In genomic region chr7:108618056-108618455, GRCh38 we compare ENCODE assay signal across 1 cellular context.
TF ChIP-seq lines count a peak whose summit lies in the region.

No MANE protein-coding gene starts in this region.

TF ChIP-seq in GM23338, 12 proteins besides CTCF, POLR2A, EP300 and RAD21 (continued from another document):
- TF ChIP-seq ZNF462 (CRISPR knock-in tag; IDR thresholded peaks at IDR 0.05) (no peak), NANOG (IDR thresholded peaks at IDR 0.05; ENCODE audit: borderline replicate concordance) (no peak), POLR2AphosphoS5 (IDR thresholded peaks at IDR 0.05; ENCODE audit: low read depth) (no peak), EZH2 (IDR thresholded peaks at IDR 0.05; ENCODE audit: low read depth, unreplicated experiment) (no peak), REST (IDR thresholded peaks at IDR 0.05; ENCODE audit: unreplicated experiment) (no peak)
